Comparison of ENCODE assay signal across 10 cellular contexts in the genomic region with DNA sequence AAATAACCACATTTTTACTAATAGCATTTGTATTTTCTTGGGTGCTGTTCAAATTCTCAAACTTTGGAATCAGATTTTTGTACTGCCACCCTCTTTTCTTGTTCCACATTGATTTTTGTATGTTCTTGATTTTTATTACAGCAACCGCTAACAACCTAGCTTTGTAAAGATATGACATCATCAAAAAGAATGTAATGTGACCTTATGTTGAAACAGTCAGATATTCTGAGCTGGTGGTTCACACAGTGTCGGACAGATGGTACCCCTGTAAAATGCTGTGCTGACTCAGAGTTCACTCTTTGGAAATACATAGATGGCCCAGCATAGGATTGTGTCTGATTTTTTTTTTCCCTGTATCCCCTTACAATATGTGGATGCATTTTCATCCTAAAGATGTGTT.
DNase-seq lines count a peak whose midpoint lies in the region; ATAC-seq and TF ChIP-seq lines count a peak whose summit lies in the region.
"Had no signal": no experiment of that assay in that cellular context is flagged by ENCODE, and none has a peak within 500 bp of the region (broad histone marks: within the 10 kb centered on the region; RNA-seq: fewer than 3 reads in every experiment).

No MANE protein-coding gene starts in this region.

- no peak overlapping the region for H3K4me3 Mint-ChIP-seq in activated T-cell treated with anti-CD3 and anti-CD28 coated beads, Interleukin-2, amount 50 U/mL, for 4 hours

- no peak overlapping the region for H3K9ac ChIP-seq in KMS-11
- no peak overlapping the region for H3K9ac ChIP-seq in colonic mucosa (ENCODE audit: low read depth in 2 of 2, low read length in 2 of 2)

- H3K79me2 ChIP-seq in KMS-11 (ENCODE audit: insufficient read depth, low read depth) (peaks cover 46% of the 10 kb centered on the region), OCI-LY7 (ENCODE audit: insufficient read depth, low read depth, low read length) (no peaks in the 10 kb centered on the region)

- TF ChIP-seq CTCF in KMS-11 (conservative IDR thresholded peaks at IDR 0.05; ENCODE audit: low read depth, low read length) (no peak), A673 (conservative IDR thresholded peaks at IDR 0.05; ENCODE audit: low read depth, low read length) (no peak), colonic mucosa (IDR thresholded peaks at IDR 0.05) (no peak), OCI-LY7 (conservative IDR thresholded peaks at IDR 0.05; ENCODE audit: low read length) (no peak)

- POLR2A ChIA-PET in A673 (lab: Charles Lee; ENCODE audit: low non-redundant PET) (no interaction called here), OCI-LY7 (lab: Charles Lee) (interaction anchor here (1.3 to 2.7 kb wide), 2 partner anchors 10 to 11 kb away, joined by 3 to 9 read pairs; no protein-coding TSS in a partner anchor)

- peaks cover 13% of the 10 kb centered on the region for H3K36me3 Mint-ChIP-seq in activated T-cell treated with anti-CD3 and anti-CD28 coated beads, Interleukin-2, amount 50 U/mL, for 4 hours (ENCODE audit: insufficient read depth)

- no peak overlapping the region for H3K27ac ChIP-seq in KMS-11
- H3K27ac ChIP-seq in A673 (ENCODE audit: low read depth, low read length, poor library complexity, severe bottlenecking) = no peak overlapping the region
- no peak overlapping the region for H3K27ac ChIP-seq in colonic mucosa
- H3K27ac ChIP-seq in OCI-LY7 (ENCODE audit: low read depth, low read length, poor library complexity, severe bottlenecking) = no peak overlapping the region
- H3K27ac ChIP-seq: VCaP had no signal

- H3K9me2 ChIP-seq in OCI-LY7 (ENCODE audit: insufficient read depth, low read length) = no peaks in the 10 kb centered on the region

- peaks cover 23% of the 10 kb centered on the region for H3K4me1 Mint-ChIP-seq in activated T-cell treated with anti-CD3 and anti-CD28 coated beads, Interleukin-2, amount 50 U/mL, for 4 hours (ENCODE audit: low read depth)

- peaks cover 17% of the 10 kb centered on the region; the same call in 1 of the 2 replicates for H4K20me1 ChIP-seq in KMS-11 (ENCODE audit: insufficient read depth)
- peaks cover 12% of the 10 kb centered on the region for H4K20me1 ChIP-seq in OCI-LY7 (ENCODE audit: insufficient read depth, low read length)

- no peaks in the 10 kb centered on the region for H3K27me3 ChIP-seq in KMS-11 (ENCODE audit: insufficient read depth, low read depth)
- no peaks in the 10 kb centered on the region for H3K27me3 ChIP-seq in A673 (replicated peaks; ENCODE audit: insufficient read depth, low read depth, low read length, poor library complexity)
- H3K27me3 ChIP-seq in colonic mucosa = no peaks in the 10 kb centered on the region

- peak; percentile 39 for ATAC-seq in left colon
- no peak for ATAC-seq in activated T-cell treated with anti-CD3 and anti-CD28 coated beads, Interleukin-2, amount 50 U/mL, for 4 hours

- intact Hi-C loops in left colon (cut with DNase I, micrococcal nuclease) (no loop called here), A673 (cut with micrococcal nuclease; ENCODE audit: unreplicated experiment) (no loop called here), colonic mucosa (cut with DNase I) (no loop called here), OCI-LY7 (cut with micrococcal nuclease; ENCODE audit: unreplicated experiment) (no loop called here)

- H3K4me2 ChIP-seq in KMS-11 (peak overlapping the region; percentile 29; the same call in 1 of the 2 replicates), OCI-LY7 (ENCODE audit: low read length) (no peak overlapping the region)

- no peak overlapping the region for H3K4me3 ChIP-seq in KMS-11 (IDR thresholded peaks at IDR 0.05; ENCODE audit: insufficient read depth, low read depth, low read length)
- H3K4me3 ChIP-seq in A673 (ENCODE audit: low read depth, low read length, poor library complexity, severe bottlenecking) = no peak overlapping the region
- H3K4me3 ChIP-seq in colonic mucosa = no peak overlapping the region
- H3K4me3 ChIP-seq in OCI-LY7 (ENCODE audit: low read depth, low read length, poor library complexity, severe bottlenecking) = no peak overlapping the region

- BruUV-seq in A673 (replicated peaks; lab: Mats Ljungman, UMichigan) = no TSS peak
- no TSS peak for BruUV-seq in OCI-LY7 (replicated peaks; lab: Mats Ljungman, UMichigan)

- H3K4me1 ChIP-seq in KMS-11 (ENCODE audit: low read depth, poor library complexity, severe bottlenecking) = peaks cover 18% of the 10 kb centered on the region
- peaks cover 31% of the 10 kb centered on the region for H3K4me1 ChIP-seq in A673 (ENCODE audit: insufficient read depth, low read length, poor library complexity, severe bottlenecking)
- peaks cover 4% of the 10 kb centered on the region for H3K4me1 ChIP-seq in colonic mucosa
- no peaks in the 10 kb centered on the region for H3K4me1 ChIP-seq in OCI-LY7 (ENCODE audit: insufficient read depth, low read length, poor library complexity, severe bottlenecking)

- H3K9me3 ChIP-seq in A673 (ENCODE audit: low read depth, low read length, poor library complexity, severe bottlenecking) = no peaks in the 10 kb centered on the region
- no peaks in the 10 kb centered on the region for H3K9me3 ChIP-seq in colonic mucosa
- H3K9me3 ChIP-seq in OCI-LY7 (ENCODE audit: low read length) = no peaks in the 10 kb centered on the region

- H2AFZ ChIP-seq in KMS-11 (ENCODE audit: low read depth) (no peak overlapping the region), OCI-LY7 (ENCODE audit: low read length) (no peak overlapping the region)

- H3K36me3 ChIP-seq in KMS-11 (ENCODE audit: insufficient read depth) (no peaks in the 10 kb centered on the region), A673 (ENCODE audit: insufficient read depth, low read length, poor library complexity, severe bottlenecking) (peaks cover 5% of the 10 kb centered on the region), colonic mucosa (no peaks in the 10 kb centered on the region), OCI-LY7 (ENCODE audit: insufficient read depth, low read length) (no peaks in the 10 kb centered on the region)

- no peaks in the 10 kb centered on the region for H3K27me3 Mint-ChIP-seq in activated T-cell treated with anti-CD3 and anti-CD28 coated beads, Interleukin-2, amount 50 U/mL, for 4 hours (ENCODE audit: low read depth)

- DNase-seq in AG08396 (ENCODE audit: low spot score) = peak; percentile 55
- peak; percentile 75 for DNase-seq in astrocyte of the hippocampus (ENCODE audit: low read depth, low spot score)
- no peak for DNase-seq in left colon
- DNase-seq in activated T-cell treated with anti-CD3 and anti-CD28 coated beads, Interleukin-2, amount 50 U/mL, for 4 hours = no peak
- DNase-seq in A673 (ENCODE audit: low spot score) = no peak
- no peak for DNase-seq in colonic mucosa
- no peak for DNase-seq in OCI-LY7 (ENCODE audit: low spot score)
- DNase-seq: KG1 had no signal

- no peaks in the 10 kb centered on the region for H3K9me3 Mint-ChIP-seq in activated T-cell treated with anti-CD3 and anti-CD28 coated beads, Interleukin-2, amount 50 U/mL, for 4 hours

- CTCF ChIA-PET in A673 (lab: Charles Lee) (no interaction called here), OCI-LY7 (lab: Charles Lee; ENCODE audit: unreplicated experiment) (no interaction called here)

Comparison
In these comparisons a context has a peak if more than half of its experiments do, and no peak if none do; other contexts are left out.
1. DNase-seq: peak in AG08396 (single experiment) and astrocyte of the hippocampus (single experiment); none in left colon (0 of 2), activated T-cell treated with anti-CD3 and anti-CD28 coated beads, Interleukin-2, amount 50 U/mL, for 4 hours (single experiment), A673 (single experiment), colonic mucosa (single experiment) and OCI-LY7 (single experiment).